ENCODE assay signal across 27 cellular contexts in genomic region chr20:63128367-63128766, GRCh38.
DNase-seq lines count a peak whose midpoint lies in the region; ATAC-seq and TF ChIP-seq lines count a peak whose summit lies in the region.
"Had no signal": no experiment of that assay in that cellular context is flagged by ENCODE, and none has a peak within 500 bp of the region (broad histone marks: within the 10 kb centered on the region; RNA-seq: fewer than 3 reads in every experiment).

No MANE protein-coding gene starts in this region.

- no peaks in the 10 kb centered on the region for H3K4me1 Mint-ChIP-seq in natural killer cell treated with Interleukin-12 subunit alpha and Interleukin-12 subunit beta and Interleukin-15 and Interleukin-18, amount 100 ng/mL, for 72 hours (ENCODE audit: low read depth in 2 of 2)
- no peaks in the 10 kb centered on the region for H3K4me1 Mint-ChIP-seq in natural killer cell
- no peaks in the 10 kb centered on the region for H3K4me1 Mint-ChIP-seq in osteocyte (ENCODE audit: unreplicated experiment)

- no peaks in the 10 kb centered on the region for H3K9me3 Mint-ChIP-seq in natural killer cell treated with Interleukin-12 subunit alpha and Interleukin-12 subunit beta and Interleukin-15 and Interleukin-18, amount 100 ng/mL, for 72 hours
- H3K9me3 Mint-ChIP-seq in natural killer cell, result no peaks in the 10 kb centered on the region
- H3K9me3 Mint-ChIP-seq in osteocyte (ENCODE audit: unreplicated experiment), result no peaks in the 10 kb centered on the region
- H3K9me3 Mint-ChIP-seq: activated CD8-positive, alpha-beta T cell treated with anti-CD3 and anti-CD28 coated beads for 36 hours; T-helper 1 cell treated with Interleukin-12 subunit alpha and Interleukin-12 subunit beta and Interleukin-4 antibody, amounts not matched to agents 30 μg/mL and 1 μg/mL, for 36 hours had no signal

- H2AFZ ChIP-seq in GM23248, result no peak overlapping the region

- no peak for TF ChIP-seq CTCF in natural killer cell (IDR thresholded peaks at IDR 0.05)
- TF ChIP-seq CTCF in osteocyte (IDR thresholded peaks at IDR 0.05), result no peak
- no peak for TF ChIP-seq CTCF in GM10266 (IDR thresholded peaks at IDR 0.05; ENCODE audit: control insufficient read depth, insufficient read depth, low read depth, missing control alignments)

- no peaks in the 10 kb centered on the region for H3K9me3 ChIP-seq in right cardiac atrium (ENCODE audit: control insufficient read depth, low read length)
- H3K9me3 ChIP-seq in GM23248 (ENCODE audit: low read depth), result no peaks in the 10 kb centered on the region
- H3K9me3 ChIP-seq: adrenal gland, transverse colon had no signal

- ATAC-seq in natural killer cell treated with Interleukin-12 subunit alpha and Interleukin-12 subunit beta and Interleukin-15 and Interleukin-18, amount 100 ng/mL, for 72 hours, result no peak
- ATAC-seq in natural killer cell (no peak), right cardiac atrium (no peak)
- ATAC-seq: activated CD4-positive, CD25-positive, alpha-beta regulatory T cell treated with anti-CD3 and anti-CD28 coated beads, Interleukin-2, amount 50 U/mL, for 24 hours; activated CD8-positive, alpha-beta T cell treated with anti-CD3 and anti-CD28 coated beads for 36 hours; heart right ventricle had no signal

- 93% methylated on average over 30 of the region's 30 CpGs for WGBS in right cardiac atrium
- WGBS in GM23248 (ENCODE audit: low coverage in 1 of 2, low lambda C conversion rate in 2 of 2, missing lambda C conversion rate in 2 of 2), 2 experiments, result 75 to 82% methylated on average over 27 to 30 of the region's 30 CpGs

- H3K27ac ChIP-seq in right cardiac atrium (ENCODE audit: low read length) (no peak overlapping the region), GM23248 (no peak overlapping the region)
- H3K27ac ChIP-seq: adrenal gland, heart right ventricle, SK-N-MC, transverse colon had no signal

- in situ Hi-C loops in GM23248 (cut with MboI), result no loop called here

- H4K20me1 ChIP-seq in GM23248 (ENCODE audit: insufficient read depth), result no peaks in the 10 kb centered on the region

- intact Hi-C loops in natural killer cell (cut with micrococcal nuclease), result no loop called here
- intact Hi-C loops in right cardiac atrium (cut with DNase I), result no loop called here

- H3K27me3 ChIP-seq in right cardiac atrium (ENCODE audit: control insufficient read depth, insufficient read depth) (no peaks in the 10 kb centered on the region), GM23248 (replicated peaks; ENCODE audit: insufficient read depth) (peaks cover 48% of the 10 kb centered on the region)

- H3K36me3 Mint-ChIP-seq in natural killer cell treated with Interleukin-12 subunit alpha and Interleukin-12 subunit beta and Interleukin-15 and Interleukin-18, amount 100 ng/mL, for 72 hours, result no peaks in the 10 kb centered on the region
- no peaks in the 10 kb centered on the region for H3K36me3 Mint-ChIP-seq in natural killer cell
- H3K36me3 Mint-ChIP-seq in osteocyte (ENCODE audit: unreplicated experiment), result no peaks in the 10 kb centered on the region
- H3K36me3 Mint-ChIP-seq: brain had no signal

- no peaks in the 10 kb centered on the region for H3K36me3 ChIP-seq in GM23248 (ENCODE audit: low read depth)
- H3K36me3 ChIP-seq: adrenal gland, heart right ventricle, transverse colon had no signal

- no peaks in the 10 kb centered on the region for H3K79me2 ChIP-seq in GM23248 (ENCODE audit: insufficient read depth)

- H3K4me3 Mint-ChIP-seq in natural killer cell treated with Interleukin-12 subunit alpha and Interleukin-12 subunit beta and Interleukin-15 and Interleukin-18, amount 100 ng/mL, for 72 hours, result no peak overlapping the region
- no peak overlapping the region for H3K4me3 Mint-ChIP-seq in natural killer cell
- H3K4me3 Mint-ChIP-seq in osteocyte (ENCODE audit: unreplicated experiment), result no peak overlapping the region
- H3K4me3 Mint-ChIP-seq: activated CD8-positive, alpha-beta T cell treated with anti-CD3 and anti-CD28 coated beads for 36 hours; brain; T-helper 1 cell treated with Interleukin-12 subunit alpha and Interleukin-12 subunit beta and Interleukin-4 antibody, amounts not matched to agents 30 μg/mL and 1 μg/mL, for 36 hours had no signal

- no peak overlapping the region for H3K27ac Mint-ChIP-seq in natural killer cell treated with Interleukin-12 subunit alpha and Interleukin-12 subunit beta and Interleukin-15 and Interleukin-18, amount 100 ng/mL, for 72 hours
- H3K27ac Mint-ChIP-seq in natural killer cell (no peak overlapping the region), osteocyte (ENCODE audit: unreplicated experiment) (no peak overlapping the region)
- H3K27ac Mint-ChIP-seq: activated CD8-positive, alpha-beta T cell treated with anti-CD3 and anti-CD28 coated beads for 36 hours; T-helper 1 cell treated with Interleukin-12 subunit alpha and Interleukin-12 subunit beta and Interleukin-4 antibody, amounts not matched to agents 30 μg/mL and 1 μg/mL, for 36 hours had no signal

- H3K4me1 ChIP-seq in right cardiac atrium (ENCODE audit: control insufficient read depth, insufficient read depth, low read length) (no peaks in the 10 kb centered on the region), GM23248 (ENCODE audit: insufficient read depth) (no peaks in the 10 kb centered on the region)
- H3K4me1 ChIP-seq: adrenal gland, heart right ventricle, transverse colon had no signal

- H3K27me3 Mint-ChIP-seq in natural killer cell treated with Interleukin-12 subunit alpha and Interleukin-12 subunit beta and Interleukin-15 and Interleukin-18, amount 100 ng/mL, for 72 hours, result peaks cover 7% of the 10 kb centered on the region in 2 donors
- H3K27me3 Mint-ChIP-seq in natural killer cell (ENCODE audit: low read depth in 2 of 2), result peaks cover 8 to 16% of the 10 kb centered on the region in 2 donors
- peaks cover 15% of the 10 kb centered on the region for H3K27me3 Mint-ChIP-seq in osteocyte (ENCODE audit: unreplicated experiment)

- H3F3A ChIP-seq in GM23248 (ENCODE audit: insufficient read depth), result no peaks in the 10 kb centered on the region

- peak; percentile 56 for DNase-seq in natural killer cell treated with Interleukin-12 subunit alpha and Interleukin-12 subunit beta and Interleukin-15 and Interleukin-18, amount 100 ng/mL, for 72 hours (ENCODE audit: low spot score)
- DNase-seq in natural killer cell (no peak), right cardiac atrium (peak in 2 of 3 donors; percentile 18 to 25), osteocyte (ENCODE audit: extremely low spot score, unreplicated experiment) (peak; percentile 79), GM10266 (ENCODE audit: extremely low spot score) (no peak), NCI-H510A (lab: John Stamatoyannopoulos, UW) (no peak), GM23248 (no peak), ecto neural progenitor cell (ENCODE audit: low spot score) (no peak)
- DNase-seq: activated CD8-positive, alpha-beta T cell treated with anti-CD3 and anti-CD28 coated beads for 36 hours; activated T-cell treated with anti-CD3 and anti-CD28 coated beads for 4 hours; DMS153; effector CD8-positive, alpha-beta T cell; KG1; mesenchymal stem cell; MM.1S; NCI-H1436 treated with DMSO at 0.1 percent for 48 hours; NCI-H2107; NCI-H82; occipital lobe; stimulated activated CD4-positive, alpha-beta T cell treated with anti-CD3 and anti-CD28 coated beads, Interleukin-2, amount 100 ng/mL, for 48 hours; transverse colon had no signal

- no peak overlapping the region for H3K4me2 ChIP-seq in GM23248 (ENCODE audit: unreplicated experiment)

- H3K9ac ChIP-seq in GM23248, result no peak overlapping the region

- no peaks in the 10 kb centered on the region for H3K9me2 ChIP-seq in GM23248 (ENCODE audit: insufficient read depth)

- H3K4me3 ChIP-seq in right cardiac atrium (ENCODE audit: low read length), result no peak overlapping the region
- no peak overlapping the region for H3K4me3 ChIP-seq in GM23248
- H3K4me3 ChIP-seq: adrenal gland, heart right ventricle, SK-N-MC, transverse colon had no signal

Comparison
In these comparisons a context has a peak if more than half of its experiments do, and no peak if none do; other contexts are left out.
1. DNase-seq: peak in natural killer cell treated with Interleukin-12 subunit alpha and Interleukin-12 subunit beta and Interleukin-15 and Interleukin-18, amount 100 ng/mL, for 72 hours (single experiment), right cardiac atrium (2 of 3) and osteocyte (single experiment); none in natural killer cell (single experiment), GM10266 (single experiment), NCI-H510A (single experiment), GM23248 (single experiment) and ecto neural progenitor cell (single experiment).